Comparison of ENCODE assay signal across 8 cellular contexts in genomic region chr1:54407201-54407956, GRCh38. TPM values are rescaled to one million over a fixed set of nuclear protein-coding genes. Genes with fewer than 3 reads are reported as not detected.
DNase-seq lines count a peak whose midpoint lies in the region; ATAC-seq and TF ChIP-seq lines count a peak whose summit lies in the region.

No MANE protein-coding gene starts in this region.

- H3K4me3 ChIP-seq in gastroesophageal sphincter (peak overlapping the region; percentile 85 to 95), neural cell (ENCODE audit: low read length) (peak overlapping the region; percentile 87), thyroid gland (replicated peaks in 1 of 3) (peak overlapping the region; percentile 48 to 96 (median 59))

- H3K4me3 Mint-ChIP-seq in activated naive CD4-positive, alpha-beta T cell treated with anti-CD3 and anti-CD28 coated beads, Interleukin-2, amount 50 U/mL, for 24 hours: peak overlapping the region; percentile 90

- H3K9me3 Mint-ChIP-seq in activated naive CD4-positive, alpha-beta T cell treated with anti-CD3 and anti-CD28 coated beads, Interleukin-2, amount 50 U/mL, for 24 hours: no peaks in the 10 kb centered on the region

- H3K4me2 ChIP-seq in neural cell (ENCODE audit: low read length): peak overlapping the region; percentile 98

- peaks cover 22% of the 10 kb centered on the region for H4K20me1 ChIP-seq in neural cell (ENCODE audit: insufficient read depth)

- peaks cover 3 to 52% (median 13%) of the 10 kb centered on the region in 3 donors for H3K4me1 ChIP-seq in gastroesophageal sphincter
- H3K4me1 ChIP-seq in thyroid gland: peaks cover 25 to 38% of the 10 kb centered on the region in 2 donors

- WGBS in gastroesophageal sphincter (ENCODE audit: low coverage in 1 of 2), 2 donors: 0 to 1% methylated on average over 12 to 20 of the region's 24 CpGs
- WGBS in thyroid gland, 2 donors: 1% methylated on average over 24 of the region's 24 CpGs

- no peaks in the 10 kb centered on the region for H3K27me3 ChIP-seq in gastroesophageal sphincter
- H3K27me3 ChIP-seq in neural cell (ENCODE audit: insufficient read depth, low read depth, low read length): no peaks in the 10 kb centered on the region
- H3K27me3 ChIP-seq in thyroid gland: no peaks in the 10 kb centered on the region

- H3K36me3 ChIP-seq in gastroesophageal sphincter (peaks cover 0 to 1% of the 10 kb centered on the region in 2 donors), neural cell (ENCODE audit: insufficient read depth, low read length) (no peaks in the 10 kb centered on the region), thyroid gland (no peaks in the 10 kb centered on the region)

- TF ChIP-seq CTCF in gastroesophageal sphincter (IDR thresholded peaks at IDR 0.05) (no peak), neural cell (IDR thresholded peaks at IDR 0.05; ENCODE audit: poor library complexity, severe bottlenecking) (no peak), thyroid gland (IDR thresholded peaks at IDR 0.05) (peak in 2 of 6 experiments; percentile 10 to 17)

- H3K9me3 ChIP-seq in gastroesophageal sphincter (no peaks in the 10 kb centered on the region), neural cell (ENCODE audit: low read length) (no peaks in the 10 kb centered on the region), thyroid gland (no peaks in the 10 kb centered on the region)

- in situ Hi-C loops in SK-MEL-5 (cut with HindIII; ENCODE audit: low pct_unique_long_range_greater_than_20kb, low sequenced_read_pairs): no loop called here

- H3K36me3 Mint-ChIP-seq in activated naive CD4-positive, alpha-beta T cell treated with anti-CD3 and anti-CD28 coated beads, Interleukin-2, amount 50 U/mL, for 24 hours: peaks cover 8% of the 10 kb centered on the region

- no peaks in the 10 kb centered on the region for H3F3A ChIP-seq in neural cell (ENCODE audit: insufficient read depth, low read length, poor library complexity, severe bottlenecking)

- ATAC-seq in GM21619 (IDR thresholded peaks at IDR 0.05; ENCODE audit: unreplicated experiment) (peak; percentile 20), gastroesophageal sphincter (peak; percentile 69)

- H3K27ac Mint-ChIP-seq in activated naive CD4-positive, alpha-beta T cell treated with anti-CD3 and anti-CD28 coated beads, Interleukin-2, amount 50 U/mL, for 24 hours: peak overlapping the region; percentile 94

- no peak overlapping the region for H2AFZ ChIP-seq in neural cell (ENCODE audit: low read depth, low read length)

- intact Hi-C loops in thyroid gland (cut with DNase I): loop anchor here (5.0 kb wide), 2 partner anchors 135 to 285 kb away; no protein-coding TSS in a partner anchor

- H3K9ac ChIP-seq in neural cell (ENCODE audit: low read length): peak overlapping the region; percentile 90

- no peak for TF ChIP-seq EP300 in gastroesophageal sphincter (IDR thresholded peaks at IDR 0.05)
- peak; percentile 65 for TF ChIP-seq EP300 in neural cell (conservative IDR thresholded peaks at IDR 0.05; ENCODE audit: poor library complexity, severe bottlenecking)

- DNase-seq in COLO829 (ENCODE audit: low spot score) (peak; percentile 96), NCI-H1048 (lab: John Stamatoyannopoulos, UW) (peak; percentile 82), SK-MEL-5 (ENCODE audit: low read depth, low spot score) (peak; percentile 90), thyroid gland (peak; percentile 73 to 76)

- peaks cover 32% of the 10 kb centered on the region for H3K79me2 ChIP-seq in neural cell (replicated peaks; ENCODE audit: insufficient read depth, low read length)

- H3K27me3 Mint-ChIP-seq in activated naive CD4-positive, alpha-beta T cell treated with anti-CD3 and anti-CD28 coated beads, Interleukin-2, amount 50 U/mL, for 24 hours: no peaks in the 10 kb centered on the region

- TF ChIP-seq RAD21 in neural cell (conservative IDR thresholded peaks at IDR 0.05): peak; percentile 58

- no peaks in the 10 kb centered on the region for H3K9me2 ChIP-seq in neural cell (ENCODE audit: insufficient read depth, low read length)

- peaks cover 65% of the 10 kb centered on the region for H3K4me1 Mint-ChIP-seq in activated naive CD4-positive, alpha-beta T cell treated with anti-CD3 and anti-CD28 coated beads, Interleukin-2, amount 50 U/mL, for 24 hours

- peak overlapping the region; percentile 92 to 99 (median 97) for H3K27ac ChIP-seq in gastroesophageal sphincter
- peak overlapping the region; percentile 94 for H3K27ac ChIP-seq in neural cell (ENCODE audit: low read length)
- H3K27ac ChIP-seq in thyroid gland: peak overlapping the region; percentile 86 to 95 (median 89)

- no peak for TF ChIP-seq POLR2A in gastroesophageal sphincter (IDR thresholded peaks at IDR 0.05)
- peak in 1 of 2 donors; percentile 53 for TF ChIP-seq POLR2A in thyroid gland (IDR thresholded peaks at IDR 0.05)

TF ChIP-seq in neural cell, 6 proteins besides CTCF, POLR2A, EP300 and RAD21:
- TF ChIP-seq POLR2AphosphoS5 (IDR thresholded peaks at IDR 0.05): peak; percentile 57
- TF ChIP-seq TAF1 (IDR thresholded peaks at IDR 0.05; ENCODE audit: low read depth): no peak
- peak; percentile 72 for TF ChIP-seq SMC3 (conservative IDR thresholded peaks at IDR 0.05; ENCODE audit: poor library complexity)
- no peak for TF ChIP-seq EZH2 (IDR thresholded peaks at IDR 0.05; ENCODE audit: borderline replicate concordance, insufficient read depth, low read length, poor library complexity, severe bottlenecking)
- TF ChIP-seq MXI1 (conservative IDR thresholded peaks at IDR 0.05; ENCODE audit: poor library complexity, severe bottlenecking): peak; percentile 39
- TF ChIP-seq, protein P1, sequence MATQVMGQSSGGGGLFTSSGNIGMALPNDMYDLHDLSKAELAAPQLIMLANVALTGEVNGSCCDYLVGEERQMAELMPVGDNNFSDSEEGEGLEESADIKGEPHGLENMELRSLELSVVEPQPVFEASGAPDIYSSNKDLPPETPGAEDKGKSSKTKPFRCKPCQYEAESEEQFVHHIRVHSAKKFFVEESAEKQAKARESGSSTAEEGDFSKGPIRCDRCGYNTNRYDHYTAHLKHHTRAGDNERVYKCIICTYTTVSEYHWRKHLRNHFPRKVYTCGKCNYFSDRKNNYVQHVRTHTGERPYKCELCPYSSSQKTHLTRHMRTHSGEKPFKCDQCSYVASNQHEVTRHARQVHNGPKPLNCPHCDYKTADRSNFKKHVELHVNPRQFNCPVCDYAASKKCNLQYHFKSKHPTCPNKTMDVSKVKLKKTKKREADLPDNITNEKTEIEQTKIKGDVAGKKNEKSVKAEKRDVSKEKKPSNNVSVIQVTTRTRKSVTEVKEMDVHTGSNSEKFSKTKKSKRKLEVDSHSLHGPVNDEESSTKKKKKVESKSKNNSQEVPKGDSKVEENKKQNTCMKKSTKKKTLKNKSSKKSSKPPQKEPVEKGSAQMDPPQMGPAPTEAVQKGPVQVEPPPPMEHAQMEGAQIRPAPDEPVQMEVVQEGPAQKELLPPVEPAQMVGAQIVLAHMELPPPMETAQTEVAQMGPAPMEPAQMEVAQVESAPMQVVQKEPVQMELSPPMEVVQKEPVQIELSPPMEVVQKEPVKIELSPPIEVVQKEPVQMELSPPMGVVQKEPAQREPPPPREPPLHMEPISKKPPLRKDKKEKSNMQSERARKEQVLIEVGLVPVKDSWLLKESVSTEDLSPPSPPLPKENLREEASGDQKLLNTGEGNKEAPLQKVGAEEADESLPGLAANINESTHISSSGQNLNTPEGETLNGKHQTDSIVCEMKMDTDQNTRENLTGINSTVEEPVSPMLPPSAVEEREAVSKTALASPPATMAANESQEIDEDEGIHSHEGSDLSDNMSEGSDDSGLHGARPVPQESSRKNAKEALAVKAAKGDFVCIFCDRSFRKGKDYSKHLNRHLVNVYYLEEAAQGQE (IDR thresholded peaks at IDR 0.05; ENCODE audit: borderline replicate concordance): peak; percentile 23

RNA-seq across cellular contexts. Expression of gene SSBP3, which starts 1.2 kb away (rescaled TPM):
- total RNA-seq in SK-MEL-5 (2014; rRNA removed; shearing (Covaris generic)): 3.7 and 5.1 TPM in 2 replicates
- polyA plus RNA-seq in SK-MEL-5 (2015; cell fraction: cytosol; rRNA removed): 19.3 and 23.3 TPM in 2 replicates
- polyA plus RNA-seq in SK-MEL-5 (2015; cell fraction: nucleus; rRNA removed): 7.4 and 8.4 TPM in 2 replicates
- total RNA-seq in gastroesophageal sphincter (10 to 100 TPM; 40.8 to 46.7 (median 45.5) TPM), thyroid gland (10 to 100 TPM; 15.4 to 23.0 (median 18.2) TPM)
- 77.4 and 97.8 TPM in 2 replicates for polyA plus RNA-seq in neural cell
- 88.0 and 98.6 TPM in 2 replicates for polyA minus RNA-seq in neural cell

Comparison
In these comparisons a context has a peak if more than half of its experiments do, and no peak if none do; other contexts are left out.
1. Peak in every context shown above with its lines: DNase-seq, ATAC-seq, H3K4me3 ChIP-seq and H3K27ac ChIP-seq.